ENCODE assay signal across 1 cellular context in the genomic region with DNA sequence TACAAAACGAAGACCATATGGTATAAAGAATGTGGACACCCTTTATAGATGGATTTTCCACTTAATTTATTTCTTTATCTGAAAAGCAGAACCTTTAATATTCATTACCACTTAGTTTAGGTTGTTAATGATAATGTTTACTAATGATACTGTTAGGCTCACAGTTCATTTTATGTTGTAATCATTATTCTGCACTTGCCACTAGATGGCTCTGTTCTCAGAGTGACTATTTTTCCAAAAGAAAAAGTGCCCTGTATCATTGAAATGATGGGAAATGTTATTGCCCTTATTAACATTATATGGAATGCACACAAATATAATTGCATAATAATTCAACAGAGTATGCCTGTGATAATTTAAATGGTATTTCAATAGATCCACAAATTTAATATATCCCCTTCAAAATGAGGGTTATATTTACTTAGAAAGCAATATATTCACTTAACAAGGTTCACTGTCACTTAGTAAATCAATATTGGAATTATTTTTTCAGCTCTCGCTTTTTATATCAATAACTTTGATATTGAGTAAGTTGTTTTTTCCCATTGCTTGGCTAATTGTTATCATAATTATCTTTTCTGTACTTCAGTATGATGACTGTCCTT.
TF ChIP-seq lines count a peak whose summit lies in the region.

No MANE protein-coding gene starts in this region.

TF ChIP-seq in GM23338, 12 proteins besides CTCF, POLR2A, EP300 and RAD21 (continued from another document):
- TF ChIP-seq, protein P1, sequence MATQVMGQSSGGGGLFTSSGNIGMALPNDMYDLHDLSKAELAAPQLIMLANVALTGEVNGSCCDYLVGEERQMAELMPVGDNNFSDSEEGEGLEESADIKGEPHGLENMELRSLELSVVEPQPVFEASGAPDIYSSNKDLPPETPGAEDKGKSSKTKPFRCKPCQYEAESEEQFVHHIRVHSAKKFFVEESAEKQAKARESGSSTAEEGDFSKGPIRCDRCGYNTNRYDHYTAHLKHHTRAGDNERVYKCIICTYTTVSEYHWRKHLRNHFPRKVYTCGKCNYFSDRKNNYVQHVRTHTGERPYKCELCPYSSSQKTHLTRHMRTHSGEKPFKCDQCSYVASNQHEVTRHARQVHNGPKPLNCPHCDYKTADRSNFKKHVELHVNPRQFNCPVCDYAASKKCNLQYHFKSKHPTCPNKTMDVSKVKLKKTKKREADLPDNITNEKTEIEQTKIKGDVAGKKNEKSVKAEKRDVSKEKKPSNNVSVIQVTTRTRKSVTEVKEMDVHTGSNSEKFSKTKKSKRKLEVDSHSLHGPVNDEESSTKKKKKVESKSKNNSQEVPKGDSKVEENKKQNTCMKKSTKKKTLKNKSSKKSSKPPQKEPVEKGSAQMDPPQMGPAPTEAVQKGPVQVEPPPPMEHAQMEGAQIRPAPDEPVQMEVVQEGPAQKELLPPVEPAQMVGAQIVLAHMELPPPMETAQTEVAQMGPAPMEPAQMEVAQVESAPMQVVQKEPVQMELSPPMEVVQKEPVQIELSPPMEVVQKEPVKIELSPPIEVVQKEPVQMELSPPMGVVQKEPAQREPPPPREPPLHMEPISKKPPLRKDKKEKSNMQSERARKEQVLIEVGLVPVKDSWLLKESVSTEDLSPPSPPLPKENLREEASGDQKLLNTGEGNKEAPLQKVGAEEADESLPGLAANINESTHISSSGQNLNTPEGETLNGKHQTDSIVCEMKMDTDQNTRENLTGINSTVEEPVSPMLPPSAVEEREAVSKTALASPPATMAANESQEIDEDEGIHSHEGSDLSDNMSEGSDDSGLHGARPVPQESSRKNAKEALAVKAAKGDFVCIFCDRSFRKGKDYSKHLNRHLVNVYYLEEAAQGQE (IDR thresholded peaks at IDR 0.05; ENCODE audit: unreplicated experiment), result no peak
- TF ChIP-seq STAT1 (IDR thresholded peaks at IDR 0.05; ENCODE audit: unreplicated experiment), result no peak
- TF ChIP-seq JUNB (IDR thresholded peaks at IDR 0.05; ENCODE audit: unreplicated experiment), result no peak
TF ChIP-seq in GM23338: peak in this region for 0.
